Comparison of ENCODE assay signal across 1 cellular context in genomic region chr14:75543786-75544185, GRCh38.
TF ChIP-seq lines count a peak whose summit lies in the region.

No MANE protein-coding gene starts in this region.

TF ChIP-seq in HEK293, 187 proteins besides CTCF, POLR2A, EP300 and RAD21 (continued from another document):
- peak; percentile 100 for TF ChIP-seq PRDM10 (tag by site-specific recombination; IDR thresholded peaks at IDR 0.05)
- TF ChIP-seq SP2 (tag by site-specific recombination; IDR thresholded peaks at IDR 0.05): no peak
- TF ChIP-seq ATF2 (tag by site-specific recombination; IDR thresholded peaks at IDR 0.05; ENCODE audit: low read depth): peak; percentile 66; the same call in 1 of the 2 replicates
- TF ChIP-seq ZNF629 (tag by site-specific recombination; IDR thresholded peaks at IDR 0.05): peak; percentile 72
